In genomic region chr12:114355389-114356088, GRCh38 we compare ENCODE assay signal across 15 cellular contexts. TPM values are rescaled to one million over a fixed set of nuclear protein-coding genes. Genes with fewer than 3 reads are reported as not detected.
DNase-seq lines count a peak whose midpoint lies in the region; ATAC-seq and TF ChIP-seq lines count a peak whose summit lies in the region.
"Had no signal": no experiment of that assay in that cellular context is flagged by ENCODE, and none has a peak within 500 bp of the region (broad histone marks: within the 10 kb centered on the region; RNA-seq: fewer than 3 reads in every experiment).

No MANE protein-coding gene starts in this region.

- no TSS peak for BruUV-seq in MCF 10A (replicated peaks; lab: Mats Ljungman, UMichigan)

- H3K36me3 Mint-ChIP-seq in MCF 10A (ENCODE audit: insufficient read depth, unreplicated experiment), result no peaks in the 10 kb centered on the region
- H3K36me3 Mint-ChIP-seq in activated CD4-positive, alpha-beta T cell treated with anti-CD3 and anti-CD28 coated beads, Interleukin-2, amount 10 ng/mL, durations not matched to agents 7 days and 5 days (ENCODE audit: low read depth), result no peaks in the 10 kb centered on the region
- H3K36me3 Mint-ChIP-seq: activated CD4-positive, alpha-beta memory T cell treated with anti-CD3 and anti-CD28 coated beads for 36 hours had no signal

- H3K27me3 ChIP-seq in breast epithelium (no peaks in the 10 kb centered on the region), cardiac muscle cell (no peaks in the 10 kb centered on the region), upper lobe of right lung (peaks cover 4% of the 10 kb centered on the region)
- H3K27me3 ChIP-seq: BLaER1, SJSA1 had no signal

- no peak for TF ChIP-seq POLR2A in breast epithelium (IDR thresholded peaks at IDR 0.05)

- no peak overlapping the region for H3K4me3 ChIP-seq in breast epithelium
- no peak overlapping the region for H3K4me3 ChIP-seq in cardiac muscle cell
- H3K4me3 ChIP-seq in upper lobe of right lung, result no peak overlapping the region
- H3K4me3 ChIP-seq: BLaER1, SJSA1, skin epidermis had no signal

- peak; percentile 39 for ATAC-seq in upper lobe of right lung
- no peak for ATAC-seq in HG03175 (IDR thresholded peaks at IDR 0.05; ENCODE audit: unreplicated experiment)
- ATAC-seq: activated naive CD8-positive, alpha-beta T cell treated with anti-CD3 and anti-CD28 coated beads, Interleukin-2, amount 50 U/mL, for 24 hours had no signal

- intact Hi-C loops in MCF 10A (cut with micrococcal nuclease) (no loop called here), breast epithelium (cut with DNase I; ENCODE audit: low total_unique reads) (no loop called here), upper lobe of right lung (cut with DNase I) (no loop called here)

- H3K4me1 ChIP-seq in breast epithelium, result no peaks in the 10 kb centered on the region
- H3K4me1 ChIP-seq in cardiac muscle cell (ENCODE audit: low read depth), result no peaks in the 10 kb centered on the region
- H3K4me1 ChIP-seq in upper lobe of right lung, result no peaks in the 10 kb centered on the region
- H3K4me1 ChIP-seq: SJSA1 had no signal

- CTCF ChIA-PET in MCF 10A (lab: Yijun Ruan, JAX), result interaction anchor here (0.5 to 0.8 kb wide), 3 partner anchors 70 to 721 kb away, joined by 3 to 5 read pairs (median 3); no protein-coding TSS in a partner anchor
- CTCF ChIA-PET in activated CD4-positive, alpha-beta T cell treated with anti-CD3 and anti-CD28 coated beads, Interleukin-2, amount 10 ng/mL, durations not matched to agents 7 days and 5 days (lab: Charles Lee), result no interaction called here

- no peaks in the 10 kb centered on the region for H3K9me3 ChIP-seq in breast epithelium
- no peaks in the 10 kb centered on the region for H3K9me3 ChIP-seq in cardiac muscle cell (ENCODE audit: low read depth)
- H3K9me3 ChIP-seq in upper lobe of right lung, result no peaks in the 10 kb centered on the region
- H3K9me3 ChIP-seq: BLaER1, SJSA1 had no signal

- no peak for TF ChIP-seq CTCF in MCF 10A (IDR thresholded peaks at IDR 0.05; ENCODE audit: unreplicated experiment)
- TF ChIP-seq CTCF in breast epithelium (IDR thresholded peaks at IDR 0.05), result no peak
- peak; percentile 24 for TF ChIP-seq CTCF in cardiac muscle cell (IDR thresholded peaks at IDR 0.05; ENCODE audit: low read depth, low read length)
- peak; percentile 9 for TF ChIP-seq CTCF in upper lobe of right lung (IDR thresholded peaks at IDR 0.05)

- H3K36me3 ChIP-seq in breast epithelium, result no peaks in the 10 kb centered on the region
- peaks cover 37% of the 10 kb centered on the region for H3K36me3 ChIP-seq in cardiac muscle cell
- H3K36me3 ChIP-seq in upper lobe of right lung, result peaks cover 6% of the 10 kb centered on the region
- H3K36me3 ChIP-seq: BLaER1, SJSA1 had no signal

- POLR2A ChIA-PET in MCF 10A (lab: Yijun Ruan, JAX), result no interaction called here
- POLR2A ChIA-PET in activated CD4-positive, alpha-beta T cell treated with anti-CD3 and anti-CD28 coated beads, Interleukin-2, amount 10 ng/mL, durations not matched to agents 7 days and 5 days (lab: Charles Lee), result no interaction called here

- peaks cover 15% of the 10 kb centered on the region for H3K9me3 Mint-ChIP-seq in MCF 10A (ENCODE audit: unreplicated experiment)
- peaks cover 2% of the 10 kb centered on the region for H3K9me3 Mint-ChIP-seq in activated CD4-positive, alpha-beta T cell treated with anti-CD3 and anti-CD28 coated beads, Interleukin-2, amount 10 ng/mL, durations not matched to agents 7 days and 5 days

- no peaks in the 10 kb centered on the region for H3K4me1 Mint-ChIP-seq in MCF 10A (ENCODE audit: insufficient read depth, unreplicated experiment)
- no peaks in the 10 kb centered on the region for H3K4me1 Mint-ChIP-seq in activated CD4-positive, alpha-beta T cell treated with anti-CD3 and anti-CD28 coated beads, Interleukin-2, amount 10 ng/mL, durations not matched to agents 7 days and 5 days
- H3K4me1 Mint-ChIP-seq: activated naive CD8-positive, alpha-beta T cell treated with anti-CD3 and anti-CD28 coated beads, Interleukin-2, amount 50 U/mL, for 24 hours had no signal

- no peak overlapping the region for H3K4me3 Mint-ChIP-seq in MCF 10A (ENCODE audit: unreplicated experiment)
- H3K4me3 Mint-ChIP-seq in activated CD4-positive, alpha-beta T cell treated with anti-CD3 and anti-CD28 coated beads, Interleukin-2, amount 10 ng/mL, durations not matched to agents 7 days and 5 days, result no peak overlapping the region
- H3K4me3 Mint-ChIP-seq: activated CD4-positive, alpha-beta memory T cell treated with anti-CD3 and anti-CD28 coated beads for 36 hours; activated naive CD8-positive, alpha-beta T cell treated with anti-CD3 and anti-CD28 coated beads, Interleukin-2, amount 50 U/mL, for 24 hours had no signal

- no peak overlapping the region for H3K27ac Mint-ChIP-seq in MCF 10A (ENCODE audit: low read depth, unreplicated experiment)
- no peak overlapping the region for H3K27ac Mint-ChIP-seq in activated CD4-positive, alpha-beta T cell treated with anti-CD3 and anti-CD28 coated beads, Interleukin-2, amount 10 ng/mL, durations not matched to agents 7 days and 5 days
- H3K27ac Mint-ChIP-seq: activated CD4-positive, alpha-beta memory T cell treated with anti-CD3 and anti-CD28 coated beads for 36 hours; activated naive CD8-positive, alpha-beta T cell treated with anti-CD3 and anti-CD28 coated beads, Interleukin-2, amount 50 U/mL, for 24 hours had no signal

- DNase-seq in MCF 10A (ENCODE audit: unreplicated experiment) (peak; percentile 3), breast epithelium (ENCODE audit: low spot score in 2 of 2) (no peak), NCI-H69 (lab: John Stamatoyannopoulos, UW) (peak; percentile 3), cardiac muscle cell (ENCODE audit: low read depth in 1 of 2, low spot score in 1 of 2) (peak in 1 of 2 donors; percentile 12), upper lobe of right lung (no peak)
- no peak for DNase-seq in activated CD4-positive, alpha-beta T cell treated with anti-CD3 and anti-CD28 coated beads, Interleukin-2, amount 10 ng/mL, durations not matched to agents 7 days and 5 days
- DNase-seq in activated CD8-positive, alpha-beta memory T cell treated with anti-CD3 and anti-CD28 coated beads, Interleukin-2, amount 50 U/mL, for 4 hours, result no peak
- DNase-seq: activated CD4-positive, alpha-beta memory T cell treated with anti-CD3 and anti-CD28 coated beads for 36 hours; activated naive CD8-positive, alpha-beta T cell treated with anti-CD3 and anti-CD28 coated beads, Interleukin-2, amount 50 U/mL, for 24 hours; effector CD4-positive, alpha-beta T cell; NCI-H2171 treated with DMSO at 0.1 percent for 48 hours had no signal

- H3K27ac ChIP-seq in breast epithelium (no peak overlapping the region), cardiac muscle cell (no peak overlapping the region), upper lobe of right lung (no peak overlapping the region)
- H3K27ac ChIP-seq: BLaER1, SJSA1, skin epidermis had no signal

- peaks cover 22% of the 10 kb centered on the region for H3K27me3 Mint-ChIP-seq in MCF 10A (ENCODE audit: insufficient read depth, unreplicated experiment)
- H3K27me3 Mint-ChIP-seq in activated CD4-positive, alpha-beta T cell treated with anti-CD3 and anti-CD28 coated beads, Interleukin-2, amount 10 ng/mL, durations not matched to agents 7 days and 5 days, result no peaks in the 10 kb centered on the region
- H3K27me3 Mint-ChIP-seq: activated CD4-positive, alpha-beta memory T cell treated with anti-CD3 and anti-CD28 coated beads for 36 hours had no signal

RNA-seq across cellular contexts. Expression of gene TBX5, which starts 50.4 kb away (rescaled TPM):
- not detected in 2 replicates for total RNA-seq in MCF 10A (2022)
- 10 to 100 TPM in 1 of 3 donors, 1 to 10 TPM in 2; 2.2 to 10.2 (median 6.2) TPM for total RNA-seq in breast epithelium
- total RNA-seq in cardiac muscle cell, result 108 and 109 TPM in 2 replicates
- polyA plus RNA-seq in cardiac muscle cell, result 83.3 and 110 TPM in 2 replicates
- 22.3 TPM for total RNA-seq in upper lobe of right lung
- not detected for total RNA-seq in activated CD4-positive, alpha-beta T cell treated with anti-CD3 and anti-CD28 coated beads, Interleukin-2, amount 10 ng/mL, durations not matched to agents 7 days and 5 days
- total RNA-seq: activated CD4-positive, alpha-beta memory T cell treated with anti-CD3 and anti-CD28 coated beads for 36 hours; SJSA1 had no signal

Comparison
In these comparisons a context has a peak if more than half of its experiments do, and no peak if none do; other contexts are left out.
1. DNase-seq: peak in MCF 10A (single experiment) and NCI-H69 (single experiment); none in breast epithelium (0 of 2), upper lobe of right lung (single experiment), activated CD4-positive, alpha-beta T cell treated with anti-CD3 and anti-CD28 coated beads, Interleukin-2, amount 10 ng/mL, durations not matched to agents 7 days and 5 days (single experiment) and activated CD8-positive, alpha-beta memory T cell treated with anti-CD3 and anti-CD28 coated beads, Interleukin-2, amount 50 U/mL, for 4 hours (single experiment).
2. CTCF ChIP-seq: peak in cardiac muscle cell (single experiment) and upper lobe of right lung (single experiment); none in MCF 10A (single experiment) and breast epithelium (0 of 3).